9 cellular contexts compared by ENCODE assay signal in genomic region chr20:51022227-51022802, GRCh38. TPM values are rescaled to one million over a fixed set of nuclear protein-coding genes. Genes with fewer than 3 reads are reported as not detected.
DNase-seq lines count a peak whose midpoint lies in the region; ATAC-seq, FAIRE-seq and TF ChIP-seq lines count a peak whose summit lies in the region.
"Had no signal": no experiment of that assay in that cellular context is flagged by ENCODE, and none has a peak within 500 bp of the region (broad histone marks: within the 10 kb centered on the region; RNA-seq: fewer than 3 reads in every experiment).

No MANE protein-coding gene starts in this region.

- ATAC-seq in K562 (peak; percentile 6; the same call in 2 of the 3 replicates), left colon (peak; percentile 24), GM21515 (IDR thresholded peaks at IDR 0.05; ENCODE audit: unreplicated experiment) (no peak), GM21381 (IDR thresholded peaks at IDR 0.05; ENCODE audit: unreplicated experiment) (no peak)

- H3K9me3 Mint-ChIP-seq in activated CD4-positive, alpha-beta memory T cell treated with anti-CD3 and anti-CD28 coated beads for 36 hours, result no peaks in the 10 kb centered on the region
- H3K9me3 Mint-ChIP-seq in activated CD4-positive, alpha-beta memory T cell treated with anti-CD3 and anti-CD28 coated beads, Interleukin-2, amount 10 ng/mL, durations not matched to agents 7 days and 5 days, result no peaks in the 10 kb centered on the region

- H3K27ac ChIP-seq in K562 (ENCODE audit: extremely low read depth, low read depth, low read length), result no peak overlapping the region
- no peak overlapping the region for H3K27ac ChIP-seq in suprapubic skin

- H3K9ac ChIP-seq in K562 (ENCODE audit: insufficient read depth in 1 of 2, low read depth in 2 of 2, low read length in 2 of 2), result peak overlapping the region in 1 of 2 experiments; percentile 47; a peak in 1 of 4 replicates

- H3K4me3 ChIP-seq in K562 (peak overlapping the region; percentile 39), suprapubic skin (peak overlapping the region; percentile 51)

- H2AFZ ChIP-seq in K562 (ENCODE audit: low read depth, low read length), result peak overlapping the region; percentile 67

- peaks cover 0 to 17% of the 10 kb centered on the region in 2 experiments; a peak in 2 of 5 replicates for H3K4me1 ChIP-seq in K562 (replicated peaks in 1 of 2; ENCODE audit: control insufficient read depth in 2 of 2, insufficient read depth in 2 of 2, low read length in 2 of 2)
- H3K4me1 ChIP-seq in suprapubic skin, result peaks cover 19% of the 10 kb centered on the region

- no peak for DNase-seq in activated CD4-positive, alpha-beta memory T cell treated with anti-CD3 and anti-CD28 coated beads for 36 hours
- no peak for DNase-seq in activated CD4-positive, alpha-beta memory T cell treated with anti-CD3 and anti-CD28 coated beads, Interleukin-2, amount 10 ng/mL, durations not matched to agents 7 days and 5 days
- DNase-seq in K562 (ENCODE audit: extremely low read depth in 1 of 4, low spot score in 3 of 4), result no peak
- no peak for DNase-seq in left colon
- no peak for DNase-seq in suprapubic skin (ENCODE audit: low spot score in 2 of 2)
- no peak for DNase-seq in ACHN
- DNase-seq: NCI-H2029 had no signal

- H3K4me2 ChIP-seq in K562 (ENCODE audit: insufficient read depth, low read length), result 0 out of 2 replicates have a peak overlapping the region, but pooled peaks have one; percentile 7

- in situ Hi-C loops in K562 (cut with MboI), result no loop called here
- in situ Hi-C loops in ACHN (cut with HindIII; ENCODE audit: low pct_ligation_motif_present, low pct_unique_long_range_greater_than_20kb, low sequenced_read_pairs), result no loop called here

- peaks cover 6% of the 10 kb centered on the region for H4K20me1 ChIP-seq in K562 (replicated peaks; ENCODE audit: control insufficient read depth, insufficient read depth, low read length)

- H3K9me1 ChIP-seq in K562 (ENCODE audit: control insufficient read depth, insufficient read depth, low read length), result no peaks in the 10 kb centered on the region

- POLR2A ChIA-PET in activated CD4-positive, alpha-beta memory T cell treated with anti-CD3 and anti-CD28 coated beads for 36 hours (lab: Charles Lee), result no interaction called here
- POLR2A ChIA-PET in activated CD4-positive, alpha-beta memory T cell treated with anti-CD3 and anti-CD28 coated beads, Interleukin-2, amount 10 ng/mL, durations not matched to agents 7 days and 5 days (lab: Charles Lee), result no interaction called here
- POLR2A ChIA-PET in K562 (lab: Yijun Ruan, JAX), result interaction anchor here (0.7 kb wide), 1 partner anchor 14 kb away, joined by 3 read pairs; no protein-coding TSS in a partner anchor

- no peaks in the 10 kb centered on the region for H3K36me3 Mint-ChIP-seq in activated CD4-positive, alpha-beta memory T cell treated with anti-CD3 and anti-CD28 coated beads for 36 hours
- no peaks in the 10 kb centered on the region for H3K36me3 Mint-ChIP-seq in activated CD4-positive, alpha-beta memory T cell treated with anti-CD3 and anti-CD28 coated beads, Interleukin-2, amount 10 ng/mL, durations not matched to agents 7 days and 5 days (ENCODE audit: low read depth)

- TF ChIP-seq EP300 in K562 (IDR thresholded peaks at IDR 0.05; ENCODE audit: low read length) (no peak), suprapubic skin (IDR thresholded peaks at IDR 0.05) (no peak)

- TF ChIP-seq RAD21 in K562 (CRISPR knock-in tag; conservative IDR thresholded peaks at IDR 0.05 in 1 of 2, IDR thresholded peaks at IDR 0.05 in 1 of 2), result no peak

- intact Hi-C loops in activated CD4-positive, alpha-beta memory T cell treated with anti-CD3 and anti-CD28 coated beads for 36 hours (cut with micrococcal nuclease), result loop anchor here (5.0 kb wide), 1 partner anchor 105 kb away; no protein-coding TSS in a partner anchor
- intact Hi-C loops in K562 (cut with micrococcal nuclease), result no loop called here
- intact Hi-C loops in left colon (cut with DNase I, micrococcal nuclease), result no loop called here

- TF ChIP-seq POLR2A in K562 (conservative IDR thresholded peaks at IDR 0.05), result no peak
- TF ChIP-seq POLR2A in suprapubic skin (IDR thresholded peaks at IDR 0.05), result no peak

- CTCF ChIA-PET in activated CD4-positive, alpha-beta memory T cell treated with anti-CD3 and anti-CD28 coated beads for 36 hours (lab: Charles Lee), result no interaction called here
- CTCF ChIA-PET in activated CD4-positive, alpha-beta memory T cell treated with anti-CD3 and anti-CD28 coated beads, Interleukin-2, amount 10 ng/mL, durations not matched to agents 7 days and 5 days (lab: Charles Lee), result no interaction called here
- CTCF ChIA-PET in K562 (lab: Yijun Ruan, JAX; ENCODE audit: low intra/inter-chr PET ratio), result no interaction called here

- H3K79me2 ChIP-seq in K562 (ENCODE audit: control insufficient read depth, insufficient read depth, low read length), result no peaks in the 10 kb centered on the region

- peaks cover 57% of the 10 kb centered on the region for H3K27me3 Mint-ChIP-seq in activated CD4-positive, alpha-beta memory T cell treated with anti-CD3 and anti-CD28 coated beads for 36 hours
- H3K27me3 Mint-ChIP-seq in activated CD4-positive, alpha-beta memory T cell treated with anti-CD3 and anti-CD28 coated beads, Interleukin-2, amount 10 ng/mL, durations not matched to agents 7 days and 5 days, result peaks cover 57% of the 10 kb centered on the region

- peak overlapping the region; percentile 10 for H3K4me3 Mint-ChIP-seq in activated CD4-positive, alpha-beta memory T cell treated with anti-CD3 and anti-CD28 coated beads for 36 hours
- no peak overlapping the region for H3K4me3 Mint-ChIP-seq in activated CD4-positive, alpha-beta memory T cell treated with anti-CD3 and anti-CD28 coated beads, Interleukin-2, amount 10 ng/mL, durations not matched to agents 7 days and 5 days

- H3K36me3 ChIP-seq in K562 (ENCODE audit: control insufficient read depth, insufficient read depth, low read length) (no peaks in the 10 kb centered on the region), suprapubic skin (no peaks in the 10 kb centered on the region)

- no peak for TF ChIP-seq CTCF in K562 (IDR thresholded peaks at IDR 0.05 in 2 of 3, conservative IDR thresholded peaks at IDR 0.05 in 1 of 3; ENCODE audit: insufficient read depth in 2 of 3, low read depth in 1 of 3, low read length in 3 of 3)
- TF ChIP-seq CTCF in suprapubic skin (IDR thresholded peaks at IDR 0.05), result no peak

- H3K27ac Mint-ChIP-seq in activated CD4-positive, alpha-beta memory T cell treated with anti-CD3 and anti-CD28 coated beads for 36 hours, result no peak overlapping the region
- no peak overlapping the region for H3K27ac Mint-ChIP-seq in activated CD4-positive, alpha-beta memory T cell treated with anti-CD3 and anti-CD28 coated beads, Interleukin-2, amount 10 ng/mL, durations not matched to agents 7 days and 5 days

- FAIRE-seq in K562 (lab: Jason Lieb, UNC), result no peak

- H3K9me3 ChIP-seq in K562 (replicated peaks; ENCODE audit: control insufficient read depth, insufficient read depth, low read depth, low read length) (no peaks in the 10 kb centered on the region), suprapubic skin (no peaks in the 10 kb centered on the region)

- BruUV-seq in K562 (replicated peaks; lab: Mats Ljungman, UMichigan), result no TSS peak

- H3K4me1 Mint-ChIP-seq in activated CD4-positive, alpha-beta memory T cell treated with anti-CD3 and anti-CD28 coated beads for 36 hours (ENCODE audit: low read depth), result peaks cover 4% of the 10 kb centered on the region
- H3K4me1 Mint-ChIP-seq in activated CD4-positive, alpha-beta memory T cell treated with anti-CD3 and anti-CD28 coated beads, Interleukin-2, amount 10 ng/mL, durations not matched to agents 7 days and 5 days, result peaks cover 10% of the 10 kb centered on the region

- 19% methylated on average over 26 of the region's 39 CpGs for WGBS in K562 (ENCODE audit: insufficient coverage, low coverage, missing lambda C conversion rate)
- WGBS in suprapubic skin, result 30% methylated on average over 6 of the region's 39 CpGs

- H3K27me3 ChIP-seq in K562 (ENCODE audit: control insufficient read depth in 2 of 2, insufficient read depth in 2 of 2, low read length in 2 of 2) (peaks cover 30 to 73% of the 10 kb centered on the region in 2 experiments), suprapubic skin (peaks cover 60% of the 10 kb centered on the region)

TF ChIP-seq in K562, 482 proteins besides CTCF, POLR2A, EP300 and RAD21 (continues in another document):
- TF ChIP-seq RBM22 (IDR thresholded peaks at IDR 0.05; ENCODE audit: low read depth, low read length, poor library complexity, severe bottlenecking) (no peak), ILK (tag; IDR thresholded peaks at IDR 0.05; ENCODE audit: borderline replicate concordance, low read depth) (no peak), CHCHD3 (CRISPR knock-in tag; IDR thresholded peaks at IDR 0.05) (no peak)

RNA-seq across cellular contexts. Expression of gene KCNG1, which starts 0.6 kb away (rescaled TPM):
- total RNA-seq in activated CD4-positive, alpha-beta memory T cell treated with anti-CD3 and anti-CD28 coated beads for 36 hours, result 1 to 10 TPM; 1.6 to 2.1 TPM
- total RNA-seq in activated CD4-positive, alpha-beta memory T cell treated with anti-CD3 and anti-CD28 coated beads, Interleukin-2, amount 10 ng/mL, durations not matched to agents 7 days and 5 days, result under 1 TPM; 0.13 to 0.30 TPM
- total RNA-seq in K562 (2011; cell fraction: chromatin; rRNA removed; ENCODE audit: low replicate concordance), result 0.21 and 0.25 TPM in 2 replicates
- total RNA-seq in K562 (2011; cell fraction: nucleolus; rRNA removed), result not detected in 2 replicates
- 0.44 and 0.69 TPM in 2 replicates for total RNA-seq in K562 (2011; cell fraction: nucleoplasm; rRNA removed)
- total RNA-seq in K562 (2014; rRNA removed) (0.09 and 0.94 TPM in 2 replicates), K562 (2014; rRNA removed; fragmentation: Illumina TruSeq; extraction: Trizol) (0.26 and 0.33 TPM in 2 replicates), K562 (2015; rRNA removed; fragmentation: Illumina TruSeq; extraction: Trizol) (0.11 and 0.22 TPM in 2 replicates), K562 (2021) (0.76 and 1.5 TPM in 2 replicates), left colon (10 to 100 TPM in 1 of 2 donors, 1 to 10 TPM in 1; 2.3 to 15.2 TPM), suprapubic skin (1 to 10 TPM in 2 of 4 donors, under 1 TPM in 2; 0.26 to 1.2 (median 1.0) TPM)
- polyA plus RNA-seq in K562 (2011; rRNA removed) (not detected in 2 replicates), K562 (2014; fragmentation: Illumina TruSeq; extraction: Trizol) (0.12 and 0.29 TPM in 2 replicates), K562 (2014; fragmentation: Nextera tagmentation; extraction: Ambion mirVana) (under 1 TPM in 1 of 2 experiments, not detected in 1; 0.06 TPM), K562 (2014; rRNA removed) (1.5 TPM in 2 replicates)
- polyA plus RNA-seq in K562 (2011; cell fraction: cytosol; rRNA removed), result 0.03 and 0.12 TPM in 2 replicates
- polyA plus RNA-seq in K562 (2011; cell fraction: nucleus; rRNA removed), result 0.11 TPM in 1 of 2 replicates, not detected in the other
- polyA plus RNA-seq in K562 (2012), result 0.52 and 13.7 TPM in 2 replicates
- polyA minus RNA-seq in K562 (2011; rRNA and poly(A)+ RNA removed), result not detected in 2 replicates
- not detected in 2 replicates for polyA minus RNA-seq in K562 (2011; cell fraction: cytosol; rRNA and poly(A)+ RNA removed)
- not detected in 2 replicates for polyA minus RNA-seq in K562 (2011; cell fraction: nucleus; rRNA and poly(A)+ RNA removed)

Comparison
In these comparisons a context has a peak if more than half of its experiments do, and no peak if none do; other contexts are left out.
1. ATAC-seq: peak in K562 (single experiment) and left colon (single experiment); none in GM21515 (single experiment) and GM21381 (single experiment).